Comparison of ENCODE assay signal across 27 cellular contexts in the genomic region with DNA sequence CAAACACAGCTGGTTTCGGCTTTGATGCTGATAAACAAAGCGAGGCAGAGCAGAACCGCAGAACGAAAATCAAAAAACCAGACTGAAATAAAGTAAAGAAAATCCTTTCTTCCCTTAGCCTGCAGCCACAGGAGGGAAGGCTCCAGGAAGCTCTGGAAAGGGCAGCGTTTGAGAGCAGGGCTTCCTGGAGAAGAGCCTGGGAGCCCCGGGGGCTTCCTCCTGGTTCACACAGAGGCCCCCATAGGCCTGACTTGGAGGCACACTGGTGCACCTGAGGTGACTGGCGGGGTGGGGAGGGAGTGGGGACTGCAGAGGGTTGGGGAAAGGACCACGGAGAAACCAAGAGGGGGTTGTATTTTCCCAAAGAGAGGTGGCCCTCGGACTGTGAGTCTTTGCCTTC.
"Had no signal": no experiment of that assay in that cellular context is flagged by ENCODE, and none has a peak within 500 bp of the region (broad histone marks: within the 10 kb centered on the region; RNA-seq: fewer than 3 reads in every experiment).

No MANE protein-coding gene starts in this region.

- H3K9me3 Mint-ChIP-seq: activated naive CD4-positive, alpha-beta T cell treated with anti-CD3 and anti-CD28 coated beads, Interleukin-2, amount 50 U/mL, for 24 hours; activated naive CD8-positive, alpha-beta T cell treated with anti-CD3 and anti-CD28 coated beads, Interleukin-2, amount 50 U/mL, for 24 hours; activated T-helper 2 cell treated with anti-CD3 and anti-CD28 coated beads, Interferon-gamma antibody, Interleukin-2, Interleukin-4, amounts not matched to agents 10 μg/mL and 5 μg/mL and 100 μg/mL, durations not matched to agents 14 hours and 24 hours and 36 hours; nephron progenitor cell had no signal

- H3K4me3 ChIP-seq: esophagus squamous epithelium, left ventricle myocardium inferior, lung, ovary, right lobe of liver, skin epidermis, tibial nerve had no signal

- H3K36me3 Mint-ChIP-seq: activated CD8-positive, alpha-beta memory T cell treated with anti-CD3 and anti-CD28 coated beads, Interleukin-2, amount 10 ng/mL, durations not matched to agents 7 days and 5 days; activated naive CD4-positive, alpha-beta T cell treated with anti-CD3 and anti-CD28 coated beads, Interleukin-2, amount 50 U/mL, for 24 hours; mesothelial cell of epicardium; naive B cell; stimulated activated naive B cell treated with anti-CD40 and anti-IgM and Interleukin-4, amounts not matched to agents 10 μg/mL and 1 μg/mL and 100 μg/mL, for 72 hours had no signal

- H3K27me3 ChIP-seq: esophagus squamous epithelium, ovary, right lobe of liver, tibial nerve had no signal

- H3K27me3 Mint-ChIP-seq: activated CD4-positive, alpha-beta T cell treated with anti-CD3 and anti-CD28 coated beads for 36 hours; activated CD8-positive, alpha-beta memory T cell treated with anti-CD3 and anti-CD28 coated beads, Interleukin-2, amount 10 ng/mL, durations not matched to agents 7 days and 5 days; activated naive CD8-positive, alpha-beta T cell treated with anti-CD3 and anti-CD28 coated beads, Interleukin-2, amount 50 U/mL, for 24 hours; central memory CD8-positive, alpha-beta T cell; naive B cell; stimulated activated naive B cell treated with anti-CD40 and anti-IgM and Interleukin-4, amounts not matched to agents 10 μg/mL and 1 μg/mL and 100 μg/mL, for 72 hours had no signal

- H3K4me1 Mint-ChIP-seq: activated CD4-positive, alpha-beta T cell treated with anti-CD3 and anti-CD28 coated beads for 36 hours; activated CD8-positive, alpha-beta memory T cell treated with anti-CD3 and anti-CD28 coated beads, Interleukin-2, amount 10 ng/mL, durations not matched to agents 7 days and 5 days; activated naive CD4-positive, alpha-beta T cell treated with anti-CD3 and anti-CD28 coated beads, Interleukin-2, amount 50 U/mL, for 24 hours; activated naive CD8-positive, alpha-beta T cell treated with anti-CD3 and anti-CD28 coated beads, Interleukin-2, amount 50 U/mL, for 24 hours; central memory CD8-positive, alpha-beta T cell; naive B cell; stimulated activated naive B cell treated with anti-CD40 and anti-IgM and Interleukin-4, amounts not matched to agents 10 μg/mL and 1 μg/mL and 100 μg/mL, for 72 hours had no signal

- H3K36me3 ChIP-seq: esophagus squamous epithelium, left ventricle myocardium inferior, ovary, right lobe of liver, tibial nerve had no signal

- DNase-seq: activated CD4-positive, alpha-beta T cell treated with anti-CD3 and anti-CD28 coated beads for 36 hours; activated CD4-positive, CD25-positive, alpha-beta regulatory T cell; activated CD8-positive, alpha-beta memory T cell treated with anti-CD3 and anti-CD28 coated beads, Interleukin-2, amount 10 ng/mL, durations not matched to agents 7 days and 5 days; activated CD8-positive, alpha-beta T cell treated with anti-CD3 and anti-CD28 coated beads, Interleukin-2, amount 10 ng/mL, durations not matched to agents 7 days and 5 days; activated naive CD8-positive, alpha-beta T cell treated with anti-CD3 and anti-CD28 coated beads, Interleukin-2, amount 50 U/mL, for 24 hours; activated T-cell treated with anti-CD3 and anti-CD28 coated beads, Interleukin-2, amount 50 U/mL, for 48 hours; amygdala; effector CD8-positive, alpha-beta T cell; esophagus squamous epithelium; islet precursor cell; left ventricle myocardium inferior; naive B cell; nephron progenitor cell; ovary; right lobe of liver; stimulated activated CD4-positive, alpha-beta T cell treated with anti-CD3 and anti-CD28 coated beads, Interleukin-1b, Interleukin-23, amount 100 ng/mL, for 48 hours; stimulated activated naive B cell treated with anti-CD40 and anti-IgM and Interleukin-4, amounts not matched to agents 10 μg/mL and 1 μg/mL and 100 μg/mL, for 72 hours; T-helper 2 cell had no signal

- H3K4me1 ChIP-seq: left ventricle myocardium inferior, tibial nerve had no signal

- H3K27ac ChIP-seq: epithelial cell of prostate, esophagus squamous epithelium, left ventricle myocardium inferior, ovary, right lobe of liver, skin epidermis, tibial nerve had no signal

- H3K9me3 ChIP-seq: esophagus squamous epithelium, left ventricle myocardium inferior, ovary, right lobe of liver, tibial nerve had no signal

- H3K4me3 Mint-ChIP-seq: activated CD4-positive, alpha-beta T cell treated with anti-CD3 and anti-CD28 coated beads for 36 hours; activated CD8-positive, alpha-beta memory T cell treated with anti-CD3 and anti-CD28 coated beads, Interleukin-2, amount 10 ng/mL, durations not matched to agents 7 days and 5 days; activated CD8-positive, alpha-beta T cell treated with anti-CD3 and anti-CD28 coated beads, Interleukin-2, amount 10 ng/mL, durations not matched to agents 7 days and 5 days; activated naive CD4-positive, alpha-beta T cell treated with anti-CD3 and anti-CD28 coated beads, Interleukin-2, amount 50 U/mL, for 24 hours; activated naive CD8-positive, alpha-beta T cell treated with anti-CD3 and anti-CD28 coated beads, Interleukin-2, amount 50 U/mL, for 24 hours; central memory CD8-positive, alpha-beta T cell; mesothelial cell of epicardium; naive B cell; nephron progenitor cell; stimulated activated naive B cell treated with anti-CD40 and anti-IgM and Interleukin-4, amounts not matched to agents 10 μg/mL and 1 μg/mL and 100 μg/mL, for 72 hours had no signal

- H3K27ac Mint-ChIP-seq: activated CD4-positive, alpha-beta T cell treated with anti-CD3 and anti-CD28 coated beads for 36 hours; activated CD8-positive, alpha-beta memory T cell treated with anti-CD3 and anti-CD28 coated beads, Interleukin-2, amount 10 ng/mL, durations not matched to agents 7 days and 5 days; activated CD8-positive, alpha-beta T cell treated with anti-CD3 and anti-CD28 coated beads, Interleukin-2, amount 10 ng/mL, durations not matched to agents 7 days and 5 days; activated naive CD4-positive, alpha-beta T cell treated with anti-CD3 and anti-CD28 coated beads, Interleukin-2, amount 50 U/mL, for 24 hours; activated naive CD8-positive, alpha-beta T cell treated with anti-CD3 and anti-CD28 coated beads, Interleukin-2, amount 50 U/mL, for 24 hours; activated T-helper 2 cell treated with anti-CD3 and anti-CD28 coated beads, Interferon-gamma antibody, Interleukin-2, Interleukin-4, amounts not matched to agents 10 μg/mL and 5 μg/mL and 100 μg/mL, durations not matched to agents 14 hours and 24 hours and 36 hours; mesothelial cell of epicardium; naive B cell; nephron progenitor cell; progenitor cell of endocrine pancreas; stimulated activated naive B cell treated with anti-CD40 and anti-IgM and Interleukin-4, amounts not matched to agents 10 μg/mL and 1 μg/mL and 100 μg/mL, for 72 hours had no signal

- ATAC-seq: activated CD4-positive, alpha-beta T cell treated with anti-CD3 and anti-CD28 coated beads for 36 hours; activated CD8-positive, alpha-beta memory T cell treated with anti-CD3 and anti-CD28 coated beads, Interleukin-2, amount 10 ng/mL, durations not matched to agents 7 days and 5 days; activated CD8-positive, alpha-beta T cell treated with anti-CD3 and anti-CD28 coated beads, Interleukin-2, amount 10 ng/mL, durations not matched to agents 7 days and 5 days; activated naive CD8-positive, alpha-beta T cell treated with anti-CD3 and anti-CD28 coated beads, Interleukin-2, amount 50 U/mL, for 24 hours; right lobe of liver; stimulated activated naive B cell treated with anti-CD40 and anti-IgM and Interleukin-4, amounts not matched to agents 10 μg/mL and 1 μg/mL and 100 μg/mL, for 72 hours had no signal
